22 cellular contexts compared by ENCODE assay signal in genomic region chrX:17805120-17805519, GRCh38.
DNase-seq lines count a peak whose midpoint lies in the region; ATAC-seq and TF ChIP-seq lines count a peak whose summit lies in the region.
"Had no signal": no experiment of that assay in that cellular context is flagged by ENCODE, and none has a peak within 500 bp of the region (broad histone marks: within the 10 kb centered on the region; RNA-seq: fewer than 3 reads in every experiment).

No MANE protein-coding gene starts in this region.

- ATAC-seq in GM21367 (IDR thresholded peaks at IDR 0.05; ENCODE audit: unreplicated experiment) (no peak), GM18520 (IDR thresholded peaks at IDR 0.05; ENCODE audit: unreplicated experiment) (no peak)

- H3K36me3 ChIP-seq in WERI-Rb-1: no peaks in the 10 kb centered on the region
- H3K36me3 ChIP-seq: esophagus squamous epithelium, left ventricle myocardium inferior had no signal

- H3K27ac ChIP-seq in C4-2B: no peak overlapping the region
- H3K27ac ChIP-seq in WERI-Rb-1: no peak overlapping the region
- H3K27ac ChIP-seq: esophagus squamous epithelium, left ventricle myocardium inferior, VCaP had no signal

- TF ChIP-seq CTCF in C4-2B (conservative IDR thresholded peaks at IDR 0.05): peak; percentile 23; the same call in 1 of the 2 replicates
- peak; percentile 36 for TF ChIP-seq CTCF in WERI-Rb-1 (IDR thresholded peaks at IDR 0.05; ENCODE audit: low read depth, low read length)

- no peaks in the 10 kb centered on the region for H3K9me3 ChIP-seq in WERI-Rb-1 (ENCODE audit: severe bottlenecking)
- H3K9me3 ChIP-seq: Caco-2, esophagus squamous epithelium, left ventricle myocardium inferior had no signal

- CTCF ChIA-PET in HEK293T (lab: Yijun Ruan, JAX): interaction anchor here (0.7 to 1.1 kb wide), 3 partner anchors 10 to 63 kb away, joined by 3 to 4 read pairs (median 3); no protein-coding TSS in a partner anchor

- H3K27me3 ChIP-seq in WERI-Rb-1 (ENCODE audit: insufficient read depth, low read depth, severe bottlenecking): peaks cover 62% of the 10 kb centered on the region
- H3K27me3 ChIP-seq: esophagus squamous epithelium had no signal

- DNase-seq in HEK293T (ENCODE audit: extremely low spot score): peak; percentile 53
- DNase-seq in WERI-Rb-1: no peak
- peak; percentile 3 for DNase-seq in left kidney (ENCODE audit: low read depth, low spot score)
- DNase-seq in NCI-H2081 (lab: John Stamatoyannopoulos, UW): no peak
- no peak for DNase-seq in kidney tubule cell (ENCODE audit: low spot score)
- DNase-seq: activated CD4-positive, alpha-beta memory T cell treated with anti-CD3 and anti-CD28 coated beads, Interleukin-2, amount 10 ng/mL, durations not matched to agents 7 days and 5 days; activated naive CD4-positive, alpha-beta T cell treated with anti-CD3 and anti-CD28 coated beads for 36 hours; central memory CD4-positive, alpha-beta T cell; effector CD4-positive, alpha-beta T cell; esophagus squamous epithelium; Karpas-422; left ventricle myocardium inferior; NCI-H1092 treated with DMSO at 0.1 percent for 48 hours; NCI-H2107; NCI-H524 treated with DMSO at 0.1 percent for 48 hours; retina; Right ventricle myocardium superior had no signal

- H3K4me3 ChIP-seq in WERI-Rb-1 (ENCODE audit: low read depth, low read length): no peak overlapping the region
- H3K4me3 ChIP-seq: esophagus squamous epithelium, left ventricle myocardium inferior had no signal

- POLR2A ChIA-PET in HEK293T (lab: Yijun Ruan, JAX): no interaction called here

TF ChIP-seq in HEK293T, 16 proteins besides CTCF, POLR2A, EP300 and RAD21:
- TF ChIP-seq SUZ12 (IDR thresholded peaks at IDR 0.05): no peak
- TF ChIP-seq ARNT (IDR thresholded peaks at IDR 0.05): no peak
- no peak for TF ChIP-seq FOXA1 (IDR thresholded peaks at IDR 0.05)
- TF ChIP-seq HDGF (IDR thresholded peaks at IDR 0.05; ENCODE audit: borderline replicate concordance): no peak
- no peak for TF ChIP-seq CTBP1 (IDR thresholded peaks at IDR 0.05; ENCODE audit: borderline replicate concordance)
- no peak for TF ChIP-seq BHLHE40 (IDR thresholded peaks at IDR 0.05; ENCODE audit: borderline replicate concordance)
- TF ChIP-seq FOXM1 (IDR thresholded peaks at IDR 0.05; ENCODE audit: borderline replicate concordance): no peak
- TF ChIP-seq L3MBTL2 (conservative IDR thresholded peaks at IDR 0.05): 0 out of 2 replicates have a peak, but pooled peaks have one; percentile 43

Comparison
In these comparisons a context has a peak if more than half of its experiments do, and no peak if none do; other contexts are left out.
1. DNase-seq: peak in HEK293T (single experiment) and left kidney (single experiment); none in WERI-Rb-1 (single experiment), NCI-H2081 (0 of 2) and kidney tubule cell (single experiment).